Comparison of ENCODE assay signal across 9 cellular contexts in the genomic region with DNA sequence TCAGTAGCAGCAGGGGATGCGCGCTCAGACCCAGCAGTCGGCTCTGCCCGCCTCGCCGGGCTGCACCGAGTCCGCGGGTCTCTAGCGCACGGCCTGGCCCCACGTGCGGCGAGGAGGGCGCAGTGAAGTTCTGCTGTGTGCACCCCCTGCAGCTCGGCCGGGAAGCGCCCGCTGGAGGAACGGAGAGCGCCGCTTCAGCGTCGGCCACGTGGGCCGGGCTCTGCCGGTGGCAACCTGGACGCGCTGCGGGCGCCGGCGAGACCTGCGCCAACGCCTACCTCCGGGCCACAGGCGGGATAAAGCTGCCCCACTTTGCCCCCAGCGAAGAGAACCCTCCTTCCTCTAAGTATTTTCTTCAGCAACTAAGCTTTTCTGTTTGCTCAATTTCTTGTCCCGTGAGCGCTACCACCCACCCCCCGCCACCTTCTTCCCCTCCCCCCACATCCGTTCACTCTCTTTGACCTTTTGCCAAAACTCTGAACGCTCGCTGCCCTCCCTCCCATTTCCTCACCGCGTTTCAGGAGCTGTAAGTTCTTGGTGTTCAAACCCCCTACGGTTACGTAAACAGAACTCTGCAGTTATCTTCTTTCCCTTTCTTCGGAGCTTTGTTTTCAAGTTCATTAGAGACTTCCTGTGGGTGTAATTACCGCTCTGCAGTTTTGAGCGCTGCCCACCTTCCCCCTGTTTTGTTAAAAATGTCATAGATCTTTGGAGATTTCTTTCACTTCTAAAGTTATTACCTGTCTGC. TPM values are rescaled to one million over a fixed set of nuclear protein-coding genes. Genes with fewer than 3 reads are reported as not detected.
DNase-seq lines count a peak whose midpoint lies in the region; ATAC-seq, FAIRE-seq and TF ChIP-seq lines count a peak whose summit lies in the region.
"Had no signal": no experiment of that assay in that cellular context is flagged by ENCODE, and none has a peak within 500 bp of the region (broad histone marks: within the 10 kb centered on the region; RNA-seq: fewer than 3 reads in every experiment).

No MANE protein-coding gene starts in this region.

- WGBS in K562 (ENCODE audit: insufficient coverage, low coverage, missing lambda C conversion rate) = 13% methylated on average over 25 of the region's 51 CpGs

- H3K27me3 ChIP-seq in K562 (ENCODE audit: control insufficient read depth in 2 of 2, insufficient read depth in 2 of 2, low read length in 2 of 2) = 0 out of 5 replicates have a peak, but pooled peaks cover 0 to 4% of the 10 kb centered on the region in 2 experiments

- no TSS peak for BruUV-seq in K562 (replicated peaks; lab: Mats Ljungman, UMichigan)

- peak; percentile 74 for DNase-seq in DMS 273 (lab: John Stamatoyannopoulos, UW; ENCODE audit: unreplicated experiment)
- DNase-seq in DMS 273 treated with DMSO at 0.1 percent for 48 hours (lab: John Stamatoyannopoulos, UW) = no peak
- DNase-seq in UCSD-AML1 (lab: John Stamatoyannopoulos, UW; ENCODE audit: unreplicated experiment) = peak; percentile 52
- DNase-seq in K562 (ENCODE audit: extremely low read depth in 1 of 4, low spot score in 3 of 4) = peak; percentile 47 to 60 (median 54)
- DNase-seq in kidney tubule cell (ENCODE audit: low spot score) = peak; percentile 35
- DNase-seq in stimulated activated CD4-positive, alpha-beta T cell treated with anti-CD3 and anti-CD28 coated beads, Interleukin-1b, Interleukin-23, amount 100 ng/mL, for 4 hours (ENCODE audit: low read depth in 2 of 2) = peak; percentile 32 to 57
- DNase-seq in T1000 (lab: John Stamatoyannopoulos, UW) = no peak

- no peaks in the 10 kb centered on the region for H4K20me1 ChIP-seq in K562 (replicated peaks; ENCODE audit: control insufficient read depth, insufficient read depth, low read length)

- TF ChIP-seq RAD21 in K562 (CRISPR knock-in tag; conservative IDR thresholded peaks at IDR 0.05 in 1 of 2, IDR thresholded peaks at IDR 0.05 in 1 of 2) = no peak; a peak in 1 of 4 replicates

- CTCF ChIA-PET in K562 (lab: Yijun Ruan, JAX; ENCODE audit: low intra/inter-chr PET ratio) = no interaction called here

- intact Hi-C loops in K562 (cut with micrococcal nuclease) = no loop called here

- peak overlapping the region; percentile 45 to 85 for H3K9ac ChIP-seq in K562 (ENCODE audit: insufficient read depth in 1 of 2, low read depth in 2 of 2, low read length in 2 of 2)

- H3K4me3 ChIP-seq in K562 = peak overlapping the region; percentile 2

- in situ Hi-C loops in K562 (cut with MboI) = no loop called here

- POLR2A ChIA-PET in K562 (lab: Yijun Ruan, JAX) = no interaction called here

- peak overlapping the region; percentile 56; the same call in 2 of the 3 replicates for H3K27ac ChIP-seq in K562 (ENCODE audit: extremely low read depth, low read depth, low read length)
- H3K27ac ChIP-seq: 22Rv1 had no signal

- peak overlapping the region; percentile 71 for H3K4me2 ChIP-seq in K562 (ENCODE audit: insufficient read depth, low read length)

- H2AFZ ChIP-seq in K562 (ENCODE audit: low read depth, low read length) = peak overlapping the region; percentile 71

- H3K9me1 ChIP-seq in K562 (ENCODE audit: control insufficient read depth, insufficient read depth, low read length) = no peaks in the 10 kb centered on the region

- no peaks in the 10 kb centered on the region for H3K9me3 ChIP-seq in K562 (replicated peaks; ENCODE audit: control insufficient read depth, insufficient read depth, low read depth, low read length)

- TF ChIP-seq CTCF in K562 (IDR thresholded peaks at IDR 0.05 in 2 of 3, conservative IDR thresholded peaks at IDR 0.05 in 1 of 3; ENCODE audit: insufficient read depth in 2 of 3, low read depth in 1 of 3, low read length in 3 of 3) = no peak

- TF ChIP-seq EP300 in K562 (IDR thresholded peaks at IDR 0.05; ENCODE audit: low read length) = no peak

- peak; percentile 64 for ATAC-seq in HG03432 (IDR thresholded peaks at IDR 0.05; ENCODE audit: unreplicated experiment)
- peak; percentile 78 for ATAC-seq in K562

- no peaks in the 10 kb centered on the region for H3K79me2 ChIP-seq in K562 (ENCODE audit: control insufficient read depth, insufficient read depth, low read length)

- TF ChIP-seq POLR2A in K562 (conservative IDR thresholded peaks at IDR 0.05) = no peak

- FAIRE-seq in K562 (lab: Jason Lieb, UNC) = peak; percentile 88

- no peaks in the 10 kb centered on the region for H3K36me3 ChIP-seq in K562 (ENCODE audit: control insufficient read depth, insufficient read depth, low read length)

- peaks cover 7 to 8% of the 10 kb centered on the region in 2 experiments; a peak in 4 of 5 replicates for H3K4me1 ChIP-seq in K562 (replicated peaks in 1 of 2; ENCODE audit: control insufficient read depth in 2 of 2, insufficient read depth in 2 of 2, low read length in 2 of 2)

TF ChIP-seq in K562, 482 proteins besides CTCF, POLR2A, EP300 and RAD21 (continues in another document):
- TF ChIP-seq L3MBTL2 (IDR thresholded peaks at IDR 0.05) = peak; percentile 87
- no peak for TF ChIP-seq EGR1 (conservative IDR thresholded peaks at IDR 0.05)
- TF ChIP-seq, protein P1, sequence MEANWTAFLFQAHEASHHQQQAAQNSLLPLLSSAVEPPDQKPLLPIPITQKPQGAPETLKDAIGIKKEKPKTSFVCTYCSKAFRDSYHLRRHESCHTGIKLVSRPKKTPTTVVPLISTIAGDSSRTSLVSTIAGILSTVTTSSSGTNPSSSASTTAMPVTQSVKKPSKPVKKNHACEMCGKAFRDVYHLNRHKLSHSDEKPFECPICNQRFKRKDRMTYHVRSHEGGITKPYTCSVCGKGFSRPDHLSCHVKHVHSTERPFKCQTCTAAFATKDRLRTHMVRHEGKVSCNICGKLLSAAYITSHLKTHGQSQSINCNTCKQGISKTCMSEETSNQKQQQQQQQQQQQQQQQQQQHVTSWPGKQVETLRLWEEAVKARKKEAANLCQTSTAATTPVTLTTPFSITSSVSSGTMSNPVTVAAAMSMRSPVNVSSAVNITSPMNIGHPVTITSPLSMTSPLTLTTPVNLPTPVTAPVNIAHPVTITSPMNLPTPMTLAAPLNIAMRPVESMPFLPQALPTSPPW (CRISPR knock-in tag; IDR thresholded peaks at IDR 0.05) = peak; percentile 62
- TF ChIP-seq, protein P2, sequence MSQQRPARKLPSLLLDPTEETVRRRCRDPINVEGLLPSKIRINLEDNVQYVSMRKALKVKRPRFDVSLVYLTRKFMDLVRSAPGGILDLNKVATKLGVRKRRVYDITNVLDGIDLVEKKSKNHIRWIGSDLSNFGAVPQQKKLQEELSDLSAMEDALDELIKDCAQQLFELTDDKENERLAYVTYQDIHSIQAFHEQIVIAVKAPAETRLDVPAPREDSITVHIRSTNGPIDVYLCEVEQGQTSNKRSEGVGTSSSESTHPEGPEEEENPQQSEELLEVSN (IDR thresholded peaks at IDR 0.05; ENCODE audit: borderline replicate concordance in 1 of 2, extremely low read depth in 1 of 2, insufficient read depth in 1 of 2, insufficient read length in 1 of 2, low read depth in 1 of 2, low read length in 1 of 2, poor library complexity in 1 of 2, severe bottlenecking in 1 of 2) = peak; percentile 82 to 93
- TF ChIP-seq RBFOX2 (IDR thresholded peaks at IDR 0.05; ENCODE audit: low read depth, low read length) = peak; percentile 75
- TF ChIP-seq, protein P3, sequence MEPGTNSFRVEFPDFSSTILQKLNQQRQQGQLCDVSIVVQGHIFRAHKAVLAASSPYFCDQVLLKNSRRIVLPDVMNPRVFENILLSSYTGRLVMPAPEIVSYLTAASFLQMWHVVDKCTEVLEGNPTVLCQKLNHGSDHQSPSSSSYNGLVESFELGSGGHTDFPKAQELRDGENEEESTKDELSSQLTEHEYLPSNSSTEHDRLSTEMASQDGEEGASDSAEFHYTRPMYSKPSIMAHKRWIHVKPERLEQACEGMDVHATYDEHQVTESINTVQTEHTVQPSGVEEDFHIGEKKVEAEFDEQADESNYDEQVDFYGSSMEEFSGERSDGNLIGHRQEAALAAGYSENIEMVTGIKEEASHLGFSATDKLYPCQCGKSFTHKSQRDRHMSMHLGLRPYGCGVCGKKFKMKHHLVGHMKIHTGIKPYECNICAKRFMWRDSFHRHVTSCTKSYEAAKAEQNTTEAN (CRISPR knock-in tag; IDR thresholded peaks at IDR 0.05) = no peak
- peak; percentile 59; the same call in 1 of the 2 replicates for TF ChIP-seq MYC (IDR thresholded peaks at IDR 0.05; ENCODE audit: low read depth, low read length)
- TF ChIP-seq MYC (CRISPR knock-in tag; IDR thresholded peaks at IDR 0.05; ENCODE audit: borderline replicate concordance, low read depth) = no peak
- no peak for TF ChIP-seq GTF2A2 (tag; IDR thresholded peaks at IDR 0.05)
- no peak for TF ChIP-seq ZNF143 (CRISPR knock-in tag; IDR thresholded peaks at IDR 0.05)
- TF ChIP-seq, protein P4, sequence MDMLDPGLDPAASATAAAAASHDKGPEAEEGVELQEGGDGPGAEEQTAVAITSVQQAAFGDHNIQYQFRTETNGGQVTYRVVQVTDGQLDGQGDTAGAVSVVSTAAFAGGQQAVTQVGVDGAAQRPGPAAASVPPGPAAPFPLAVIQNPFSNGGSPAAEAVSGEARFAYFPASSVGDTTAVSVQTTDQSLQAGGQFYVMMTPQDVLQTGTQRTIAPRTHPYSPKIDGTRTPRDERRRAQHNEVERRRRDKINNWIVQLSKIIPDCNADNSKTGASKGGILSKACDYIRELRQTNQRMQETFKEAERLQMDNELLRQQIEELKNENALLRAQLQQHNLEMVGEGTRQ (CRISPR knock-in tag; IDR thresholded peaks at IDR 0.05) = peak; percentile 53
- peak; percentile 73 for TF ChIP-seq NFIC (IDR thresholded peaks at IDR 0.05)
- TF ChIP-seq CCNT2 (IDR thresholded peaks at IDR 0.05; ENCODE audit: borderline replicate concordance, extremely low read depth, insufficient read length, low read depth, low read length) = peak; percentile 48

RNA-seq across cellular contexts. Expression of a gene that starts 42.6 kb away (rescaled TPM):
- total RNA-seq in K562 (2011; cell fraction: chromatin; rRNA removed; ENCODE audit: low replicate concordance) = not detected in 2 replicates
- not detected in 2 replicates for total RNA-seq in K562 (2011; cell fraction: nucleolus; rRNA removed)
- total RNA-seq in K562 (2011; cell fraction: nucleoplasm; rRNA removed) = not detected in 2 replicates
- not detected in 2 replicates for total RNA-seq in K562 (2014; rRNA removed)
- not detected in 2 replicates for total RNA-seq in K562 (2014; rRNA removed; fragmentation: Illumina TruSeq; extraction: Trizol)
- total RNA-seq in K562 (2015; rRNA removed; fragmentation: Illumina TruSeq; extraction: Trizol) = not detected in 2 replicates
- total RNA-seq in K562 (2021) = not detected in 2 replicates
- polyA plus RNA-seq in K562 (2011; rRNA removed) = not detected in 2 replicates
- polyA plus RNA-seq in K562 (2011; cell fraction: cytosol; rRNA removed) = not detected in 2 replicates
- polyA plus RNA-seq in K562 (2011; cell fraction: nucleus; rRNA removed) = not detected in 2 replicates
- not detected in 2 replicates for polyA plus RNA-seq in K562 (2012)
- not detected in 2 replicates for polyA plus RNA-seq in K562 (2014; fragmentation: Illumina TruSeq; extraction: Trizol)
- not detected for polyA plus RNA-seq in K562 (2014; fragmentation: Nextera tagmentation; extraction: Ambion mirVana)
- 0.01 TPM in 1 of 2 replicates, not detected in the other for polyA plus RNA-seq in K562 (2014; rRNA removed)
- not detected in 2 replicates for polyA minus RNA-seq in K562 (2011; rRNA and poly(A)+ RNA removed)
- not detected in 2 replicates for polyA minus RNA-seq in K562 (2011; cell fraction: cytosol; rRNA and poly(A)+ RNA removed)
- not detected in 2 replicates for polyA minus RNA-seq in K562 (2011; cell fraction: nucleus; rRNA and poly(A)+ RNA removed)

Comparison
In these comparisons a context has a peak if more than half of its experiments do, and no peak if none do; other contexts are left out.
1. DNase-seq: peak in DMS 273 (single experiment), UCSD-AML1 (single experiment), K562 (4 of 4), kidney tubule cell (single experiment) and stimulated activated CD4-positive, alpha-beta T cell treated with anti-CD3 and anti-CD28 coated beads, Interleukin-1b, Interleukin-23, amount 100 ng/mL, for 4 hours (2 of 2); none in DMS 273 treated with DMSO at 0.1 percent for 48 hours (single experiment) and T1000 (single experiment).